18 cellular contexts compared by ENCODE assay signal in genomic region chr7:142925413-142925812, GRCh38. TPM values are rescaled to one million over a fixed set of nuclear protein-coding genes. Genes with fewer than 3 reads are reported as not detected.
DNase-seq lines count a peak whose midpoint lies in the region; ATAC-seq and TF ChIP-seq lines count a peak whose summit lies in the region.
"Had no signal": no experiment of that assay in that cellular context is flagged by ENCODE, and none has a peak within 500 bp of the region (broad histone marks: within the 10 kb centered on the region; RNA-seq: fewer than 3 reads in every experiment).

No MANE protein-coding gene starts in this region.

- no TSS peak for BruUV-seq in PC-3 (replicated peaks; lab: Mats Ljungman, UMichigan)

- H3K9me3 ChIP-seq in BLaER1 treated with 17β-estradiol and CSF1 and Interleukin-3, amounts not matched to agents 10 nM and 100 nM (replicated peaks in 1 of 11) = peaks cover 13 to 40% (median 28%) of the 10 kb centered on the region in 11 experiments
- H3K9me3 ChIP-seq in PC-3 (ENCODE audit: low read length) (no peaks in the 10 kb centered on the region), adrenal gland (replicated peaks in 1 of 3) (no peaks in the 10 kb centered on the region)
- H3K9me3 ChIP-seq: esophagus squamous epithelium, right atrium auricular region had no signal

- H3F3A ChIP-seq in GM23338 (replicated peaks; ENCODE audit: low read depth) (no peaks in the 10 kb centered on the region), PC-3 (ENCODE audit: low read length, unreplicated experiment) (no peaks in the 10 kb centered on the region)

- peaks cover 0 to 6% (median 0%) of the 10 kb centered on the region in 11 experiments; a peak in 1 of 22 replicates for H3K36me3 ChIP-seq in BLaER1 treated with 17β-estradiol and CSF1 and Interleukin-3, amounts not matched to agents 10 nM and 100 nM
- H3K36me3 ChIP-seq in GM23338 (ENCODE audit: insufficient read depth) (no peaks in the 10 kb centered on the region), PC-3 (ENCODE audit: low read depth, low read length) (no peaks in the 10 kb centered on the region), adrenal gland (replicated peaks in 1 of 2) (no peaks in the 10 kb centered on the region)
- H3K36me3 ChIP-seq: esophagus squamous epithelium, right atrium auricular region had no signal

- H4K20me1 ChIP-seq in BLaER1 treated with 17β-estradiol and CSF1 and Interleukin-3, amounts not matched to agents 10 nM and 100 nM = no peaks in the 10 kb centered on the region
- H4K20me1 ChIP-seq in GM23338 (replicated peaks; ENCODE audit: insufficient read depth) (no peaks in the 10 kb centered on the region), PC-3 (ENCODE audit: low read length) (no peaks in the 10 kb centered on the region)

- H3K4me2 ChIP-seq in BLaER1 treated with 17β-estradiol and CSF1 and Interleukin-3, amounts not matched to agents 10 nM and 100 nM = peak overlapping the region in 10 of 11 experiments; percentile 44 to 83 (median 62); a peak in 16 of 22 replicates
- H3K4me2 ChIP-seq in GM23338 (no peak overlapping the region), PC-3 (ENCODE audit: low read length) (no peak overlapping the region)

- no peak overlapping the region for H3K9ac ChIP-seq in BLaER1 treated with 17β-estradiol and CSF1 and Interleukin-3, amounts not matched to agents 10 nM and 100 nM
- H3K9ac ChIP-seq in PC-3 (ENCODE audit: low read length) = no peak overlapping the region

- no peaks in the 10 kb centered on the region for H3K27me3 ChIP-seq in BLaER1 treated with 17β-estradiol and CSF1 and Interleukin-3, amounts not matched to agents 10 nM and 100 nM
- H3K27me3 ChIP-seq in GM23338 (ENCODE audit: insufficient read depth) (peaks cover 9% of the 10 kb centered on the region; the same call in 1 of the 2 replicates), PC-3 (ENCODE audit: low read length) (peaks cover 46% of the 10 kb centered on the region), adrenal gland (no peaks in the 10 kb centered on the region)
- H3K27me3 ChIP-seq: esophagus squamous epithelium, right atrium auricular region had no signal

- POLR2A ChIA-PET in PC-3 (lab: Charles Lee; ENCODE audit: unreplicated experiment) = no interaction called here

- no peak overlapping the region for H3K4me3 ChIP-seq in BLaER1 treated with 17β-estradiol and CSF1 and Interleukin-3, amounts not matched to agents 10 nM and 100 nM
- H3K4me3 ChIP-seq in GM23338 (no peak overlapping the region), PC-3 (ENCODE audit: low read length) (no peak overlapping the region), adrenal gland (no peak overlapping the region)
- H3K4me3 ChIP-seq: esophagus squamous epithelium, right atrium auricular region, SK-N-MC had no signal

- H3K4me1 ChIP-seq in BLaER1 treated with 17β-estradiol and CSF1 and Interleukin-3, amounts not matched to agents 10 nM and 100 nM = peaks cover 35 to 48% (median 42%) of the 10 kb centered on the region in 10 experiments
- H3K4me1 ChIP-seq in GM23338 (ENCODE audit: insufficient read depth) (no peaks in the 10 kb centered on the region), PC-3 (ENCODE audit: insufficient read depth, low read length) (no peaks in the 10 kb centered on the region), adrenal gland (replicated peaks in 1 of 2) (no peaks in the 10 kb centered on the region)
- H3K4me1 ChIP-seq: right atrium auricular region had no signal

- H3K9me3 Mint-ChIP-seq in GM23338 = no peaks in the 10 kb centered on the region; the same call in 2 of the 3 replicates
- H3K9me3 Mint-ChIP-seq: activated CD4-positive, alpha-beta memory T cell treated with anti-CD3 and anti-CD28 coated beads for 36 hours; activated T-cell treated with anti-CD3 and anti-CD28 coated beads, Interleukin-2, amount 50 U/mL, for 72 hours had no signal

- H3K27me3 Mint-ChIP-seq in GM23338 (ENCODE audit: insufficient read depth, low read depth, poor library complexity) = peaks cover 8% of the 10 kb centered on the region
- H3K27me3 Mint-ChIP-seq: activated CD4-positive, alpha-beta memory T cell treated with anti-CD3 and anti-CD28 coated beads for 36 hours had no signal

- peak; percentile 91 for ATAC-seq in GM23338
- ATAC-seq in PC-3 = no peak
- ATAC-seq in GM21526 (IDR thresholded peaks at IDR 0.05; ENCODE audit: low FRiP score, unreplicated experiment) = no peak
- ATAC-seq in GM21360 (IDR thresholded peaks at IDR 0.05; ENCODE audit: unreplicated experiment) = no peak
- ATAC-seq: activated T-cell treated with anti-CD3 and anti-CD28 coated beads, Interleukin-2, amount 50 U/mL, for 72 hours had no signal

- H3K9me2 ChIP-seq in GM23338 (ENCODE audit: insufficient read depth) (no peaks in the 10 kb centered on the region), PC-3 (replicated peaks; ENCODE audit: low read length) (no peaks in the 10 kb centered on the region)

- TF ChIP-seq POLR2A in adrenal gland (IDR thresholded peaks at IDR 0.05) = no peak

- DNase-seq in GM23338 (ENCODE audit: low spot score) (peak; percentile 78), PC-3 (no peak), iPS-NIHi11 (ENCODE audit: low spot score) (peak; percentile 59), RKO (ENCODE audit: low spot score) (no peak), adrenal gland (no peak)
- DNase-seq: activated CD4-positive, alpha-beta memory T cell treated with anti-CD3 and anti-CD28 coated beads for 36 hours; activated T-cell treated with anti-CD3 and anti-CD28 coated beads, Interleukin-2, amount 50 U/mL, for 72 hours; DMS 273 treated with DMSO at 0.1 percent for 48 hours; esophagus squamous epithelium; GOT3; NCI-H187 had no signal

- H3K36me3 Mint-ChIP-seq in GM23338 (ENCODE audit: low read depth) = no peaks in the 10 kb centered on the region; the same call in 1 of the 3 replicates
- H3K36me3 Mint-ChIP-seq: activated CD4-positive, alpha-beta memory T cell treated with anti-CD3 and anti-CD28 coated beads for 36 hours had no signal

- TF ChIP-seq CTCF in GM23338 (conservative IDR thresholded peaks at IDR 0.05; ENCODE audit: low read depth in 2 of 2) = peak; percentile 68 to 79
- peak; percentile 30; the same call in 1 of the 2 replicates for TF ChIP-seq CTCF in PC-3 (conservative IDR thresholded peaks at IDR 0.05; ENCODE audit: low read depth, low read length)
- TF ChIP-seq CTCF in adrenal gland (IDR thresholded peaks at IDR 0.05) = no peak

- no peaks in the 10 kb centered on the region for H3K79me2 ChIP-seq in GM23338 (replicated peaks; ENCODE audit: insufficient read depth)
- H3K79me2 ChIP-seq in PC-3 (ENCODE audit: low read length) = no peaks in the 10 kb centered on the region

- no peak overlapping the region for H3K4me3 Mint-ChIP-seq in GM23338
- H3K4me3 Mint-ChIP-seq: activated CD4-positive, alpha-beta memory T cell treated with anti-CD3 and anti-CD28 coated beads for 36 hours; activated T-cell treated with anti-CD3 and anti-CD28 coated beads, Interleukin-2, amount 50 U/mL, for 72 hours had no signal

- CTCF ChIA-PET in PC-3 (lab: Charles Lee) = no interaction called here

- H3K27ac Mint-ChIP-seq in GM23338 = no peak overlapping the region
- H3K27ac Mint-ChIP-seq: activated CD4-positive, alpha-beta memory T cell treated with anti-CD3 and anti-CD28 coated beads for 36 hours; activated T-cell treated with anti-CD3 and anti-CD28 coated beads, Interleukin-2, amount 50 U/mL, for 72 hours had no signal

- H3K27ac ChIP-seq in BLaER1 treated with 17β-estradiol and CSF1 and Interleukin-3, amounts not matched to agents 10 nM and 100 nM = peak overlapping the region in 6 of 11 experiments; percentile 81 to 88 (median 86); a peak in 9 of 22 replicates
- H3K27ac ChIP-seq in GM23338 (ENCODE audit: low read depth) = no peak overlapping the region
- H3K27ac ChIP-seq in PC-3 (ENCODE audit: low read length) = no peak overlapping the region
- no peak overlapping the region for H3K27ac ChIP-seq in adrenal gland
- H3K27ac ChIP-seq: esophagus squamous epithelium, right atrium auricular region, SK-N-MC had no signal

- H3K4me1 Mint-ChIP-seq in GM23338 = no peaks in the 10 kb centered on the region

- intact Hi-C loops in PC-3 (cut with micrococcal nuclease) (no loop called here), adrenal gland (cut with DNase I) (no loop called here)

- 57 to 70% (median 63%) methylated on average over 12 of the region's 12 CpGs for WGBS in adrenal gland, 4 donors

- H2AFZ ChIP-seq in GM23338 (no peak overlapping the region), PC-3 (ENCODE audit: low read length) (no peak overlapping the region)

TF ChIP-seq in GM23338, 12 proteins besides CTCF, POLR2A, EP300 and RAD21 (continues in another document):
- TF ChIP-seq POLR2AphosphoS5 (IDR thresholded peaks at IDR 0.05; ENCODE audit: low read depth) = no peak
- TF ChIP-seq ZNF331 (CRISPR knock-in tag; IDR thresholded peaks at IDR 0.05; ENCODE audit: low read depth) = no peak
- no peak for TF ChIP-seq ETS1 (IDR thresholded peaks at IDR 0.05)
- TF ChIP-seq CREB1 (CRISPR knock-in tag; IDR thresholded peaks at IDR 0.05; ENCODE audit: low read depth) = no peak; the same call in 1 of the 2 replicates

RNA-seq across cellular contexts. Expression of gene TRPV5, which starts 8.1 kb away (rescaled TPM):
- not detected in 2 replicates for total RNA-seq in GM23338 (2014; rRNA removed; shearing (Covaris generic))
- polyA plus RNA-seq in GM23338 (2016; fragmentation: Nextera tagmentation; extraction: Ambion mirVana) = not detected in 2 replicates
- total RNA-seq in PC-3 (2014; rRNA removed) = not detected in 2 replicates
- not detected for total RNA-seq in adrenal gland
- not detected for polyA plus RNA-seq in adrenal gland
- total RNA-seq: activated CD4-positive, alpha-beta memory T cell treated with anti-CD3 and anti-CD28 coated beads for 36 hours; bronchial epithelial cell; esophagus squamous epithelium; kidney epithelial cell; right atrium auricular region had no signal

RNA-seq across cellular contexts. Expression of gene LLCFC1, which starts 13.9 kb away (rescaled TPM):
- total RNA-seq in GM23338 (2014; rRNA removed; shearing (Covaris generic)) = not detected in 2 replicates
- polyA plus RNA-seq in GM23338 (2016; fragmentation: Nextera tagmentation; extraction: Ambion mirVana) (not detected in 2 replicates), adrenal gland (not detected)
- total RNA-seq in PC-3 (2014; rRNA removed) (not detected in 2 replicates), adrenal gland (not detected)
- total RNA-seq: activated CD4-positive, alpha-beta memory T cell treated with anti-CD3 and anti-CD28 coated beads for 36 hours; activated T-cell treated with anti-CD3 and anti-CD28 coated beads, Interleukin-2, amount 50 U/mL, for 72 hours; bronchial epithelial cell; esophagus squamous epithelium; kidney epithelial cell; right atrium auricular region had no signal

RNA-seq across cellular contexts. Expression of gene KEL, which starts 36.8 kb away (rescaled TPM):
- 3.6 TPM in 1 of 2 replicates, not detected in the other for total RNA-seq in GM23338 (2014; rRNA removed; shearing (Covaris generic))
- polyA plus RNA-seq in GM23338 (2016; fragmentation: Nextera tagmentation; extraction: Ambion mirVana) = 1.2 TPM in 2 replicates
- 0.18 TPM in 1 of 2 replicates, not detected in the other for total RNA-seq in PC-3 (2014; rRNA removed)
- total RNA-seq in adrenal gland = 1 to 10 TPM in 1 of 8 donors, under 1 TPM in 2, not detected in 5; 0.45 to 1.2 (median 0.93) TPM
- polyA plus RNA-seq in adrenal gland = under 1 TPM; 0.15 to 0.56 (median 0.37) TPM
- total RNA-seq: bronchial epithelial cell, kidney epithelial cell had no signal

RNA-seq across cellular contexts. Expression of gene TRPV6, which starts 39.9 kb away (rescaled TPM):
- total RNA-seq in GM23338 (2014; rRNA removed; shearing (Covaris generic)) = 0.43 and 0.80 TPM in 2 replicates
- polyA plus RNA-seq in GM23338 (2016; fragmentation: Nextera tagmentation; extraction: Ambion mirVana) (0.08 and 0.17 TPM in 2 replicates), adrenal gland (under 1 TPM in 2 of 3 donors, not detected in 1; 0.03 to 0.08 TPM)
- total RNA-seq in PC-3 (2014; rRNA removed) (0.63 and 1.4 TPM in 2 replicates), adrenal gland (under 1 TPM in 1 of 8 donors, not detected in 7; 0.10 TPM)
- total RNA-seq: activated CD4-positive, alpha-beta memory T cell treated with anti-CD3 and anti-CD28 coated beads for 36 hours had no signal

Comparison
In these comparisons a context has a peak if more than half of its experiments do, and no peak if none do; other contexts are left out.
1. H3K27ac ChIP-seq: peak in BLaER1 treated with 17β-estradiol and CSF1 and Interleukin-3, amounts not matched to agents 10 nM and 100 nM (6 of 11); none in GM23338 (single experiment), PC-3 (single experiment) and adrenal gland (0 of 5).
2. H3K4me2 ChIP-seq: peak in BLaER1 treated with 17β-estradiol and CSF1 and Interleukin-3, amounts not matched to agents 10 nM and 100 nM (10 of 11); none in GM23338 (single experiment) and PC-3 (single experiment).
3. DNase-seq: peak in GM23338 (single experiment) and iPS-NIHi11 (single experiment); none in PC-3 (single experiment), RKO (single experiment) and adrenal gland (0 of 7).
4. CTCF ChIP-seq: peak in GM23338 (2 of 2) and PC-3 (single experiment); none in adrenal gland (0 of 6).